Comparison of ENCODE assay signal across 7 cellular contexts in the genomic region with DNA sequence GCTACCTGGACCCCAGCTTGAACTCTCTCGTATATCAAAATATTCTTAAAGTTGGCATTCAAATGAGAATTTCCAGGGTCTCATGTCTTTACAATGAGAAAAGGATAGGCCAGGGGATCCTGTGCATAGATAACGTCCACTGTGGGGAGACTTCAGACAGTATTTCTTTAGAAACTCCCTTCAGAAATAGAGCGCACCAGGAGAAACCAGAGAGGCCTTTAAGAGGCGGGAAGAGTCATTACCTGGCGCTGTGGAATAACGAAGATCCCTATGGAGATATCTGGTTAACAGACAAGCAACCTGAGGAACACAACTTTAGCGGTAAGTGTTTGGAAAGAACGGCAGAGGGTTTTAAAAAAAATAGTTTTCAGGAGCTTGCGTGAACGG. TPM values are rescaled to one million over a fixed set of nuclear protein-coding genes. Genes with fewer than 3 reads are reported as not detected.
DNase-seq lines count a peak whose midpoint lies in the region; ATAC-seq and TF ChIP-seq lines count a peak whose summit lies in the region.

No MANE protein-coding gene starts in this region.

- H3K4me3 Mint-ChIP-seq in endothelial cell (ENCODE audit: unreplicated experiment), result peak overlapping the region; percentile 90
- H3K4me3 Mint-ChIP-seq in natural killer cell, result peak overlapping the region; percentile 86

- peak; percentile 10 for DNase-seq in HCEC 1CT
- peak; percentile 3 to 43 for DNase-seq in NCI-H526 (lab: John Stamatoyannopoulos, UW)
- DNase-seq in endothelial cell (ENCODE audit: low spot score), result no peak
- DNase-seq in natural killer cell, result no peak
- no peak for DNase-seq in NOMO-1 treated with DMSO at 0.1 percent for 48 hours (lab: John Stamatoyannopoulos, UW; ENCODE audit: unreplicated experiment)
- DNase-seq in GM20000 (ENCODE audit: low spot score), result no peak

- ATAC-seq in GM18517 (IDR thresholded peaks at IDR 0.05; ENCODE audit: unreplicated experiment) (peak; percentile 33), natural killer cell (peak in 1 of 3 donors; percentile 5)

- peaks cover 6% of the 10 kb centered on the region for H3K4me1 Mint-ChIP-seq in endothelial cell (ENCODE audit: unreplicated experiment)
- H3K4me1 Mint-ChIP-seq in natural killer cell, result peaks cover 20 to 22% of the 10 kb centered on the region in 2 donors

- H3K27me3 Mint-ChIP-seq in endothelial cell (ENCODE audit: unreplicated experiment) (peaks cover 1% of the 10 kb centered on the region), natural killer cell (ENCODE audit: low read depth in 2 of 2) (peaks cover 0 to 47% of the 10 kb centered on the region in 2 donors)

- TF ChIP-seq CTCF in endothelial cell (IDR thresholded peaks at IDR 0.05; ENCODE audit: unreplicated experiment) (no peak), natural killer cell (IDR thresholded peaks at IDR 0.05) (no peak), GM20000 (IDR thresholded peaks at IDR 0.05; ENCODE audit: extremely low read depth, missing control alignments) (no peak)

- H3K36me3 Mint-ChIP-seq in endothelial cell (ENCODE audit: low read depth, unreplicated experiment), result no peaks in the 10 kb centered on the region
- no peaks in the 10 kb centered on the region for H3K36me3 Mint-ChIP-seq in natural killer cell

- H3K9me3 Mint-ChIP-seq in endothelial cell (ENCODE audit: unreplicated experiment), result no peaks in the 10 kb centered on the region
- H3K9me3 Mint-ChIP-seq in natural killer cell, result no peaks in the 10 kb centered on the region

- no peak overlapping the region for H3K27ac Mint-ChIP-seq in endothelial cell (ENCODE audit: unreplicated experiment)
- peak overlapping the region; percentile 83 to 96 for H3K27ac Mint-ChIP-seq in natural killer cell

- intact Hi-C loops in natural killer cell (cut with micrococcal nuclease), result loop anchor here (10.0 kb wide), 1 partner anchor 128 kb away; no protein-coding TSS in a partner anchor

RNA-seq across cellular contexts. Expression of a gene that starts 0.6 kb away (rescaled TPM):
- total RNA-seq in endothelial cell (ENCODE audit: unreplicated experiment) (3.1 TPM), natural killer cell (1 to 10 TPM; 4.6 to 7.5 (median 7.2) TPM)

Comparison
In these comparisons a context has a peak if more than half of its experiments do, and no peak if none do; other contexts are left out.
1. DNase-seq: peak in HCEC 1CT (single experiment) and NCI-H526 (2 of 2); none in endothelial cell (single experiment), natural killer cell (single experiment), NOMO-1 treated with DMSO at 0.1 percent for 48 hours (single experiment) and GM20000 (single experiment).